ENCODE assay signal across 11 cellular contexts in genomic region chr6:32459781-32460424, GRCh38. TPM values are rescaled to one million over a fixed set of nuclear protein-coding genes. Genes with fewer than 3 reads are reported as not detected.
DNase-seq lines count a peak whose midpoint lies in the region; TF ChIP-seq lines count a peak whose summit lies in the region.
"Had no signal": no experiment of that assay in that cellular context is flagged by ENCODE, and none has a peak within 500 bp of the region (broad histone marks: within the 10 kb centered on the region; RNA-seq: fewer than 3 reads in every experiment).

No MANE protein-coding gene starts in this region.

- no peaks in the 10 kb centered on the region for H3K79me2 ChIP-seq in Karpas-422 (ENCODE audit: low read length)

- peak overlapping the region; percentile 33; the same call in 1 of the 2 replicates for H2AFZ ChIP-seq in Karpas-422 (ENCODE audit: low read length)

- H3K9me3 Mint-ChIP-seq in Caco-2 (ENCODE audit: unreplicated experiment), result peaks cover 6% of the 10 kb centered on the region
- H3K9me3 Mint-ChIP-seq in chondrocyte (ENCODE audit: low read depth), result peaks cover 6% of the 10 kb centered on the region

- no peaks in the 10 kb centered on the region for H3K9me2 ChIP-seq in Karpas-422 (replicated peaks; ENCODE audit: insufficient read depth, low read length)

- H3K9me3 ChIP-seq in Caco-2 (no peaks in the 10 kb centered on the region), Karpas-422 (ENCODE audit: low read length) (no peaks in the 10 kb centered on the region), esophagus (ENCODE audit: control insufficient read depth in 2 of 2, insufficient read depth in 1 of 2, low read depth in 1 of 2, low read length in 1 of 2) (peaks cover 0 to 3% of the 10 kb centered on the region in 2 donors)

- H3K27ac ChIP-seq in Karpas-422 (ENCODE audit: low read length) (no peak overlapping the region), esophagus (ENCODE audit: low read depth in 2 of 2, low read length in 1 of 2) (no peak overlapping the region), rectal smooth muscle tissue (ENCODE audit: low read depth, low read length) (no peak overlapping the region)

- no peak overlapping the region for H3K4me3 ChIP-seq in Caco-2 (ENCODE audit: low read depth, low read length)
- peak overlapping the region; percentile 10; the same call in 1 of the 2 replicates for H3K4me3 ChIP-seq in Karpas-422 (ENCODE audit: low read length)
- peak overlapping the region; percentile 16 to 33 for H3K4me3 ChIP-seq in esophagus (ENCODE audit: low read depth in 1 of 2, low read length in 2 of 2)
- peak overlapping the region; percentile 32 for H3K4me3 ChIP-seq in rectal smooth muscle tissue (ENCODE audit: low read length)

- no peak for TF ChIP-seq CTCF in Caco-2 (IDR thresholded peaks at IDR 0.05; ENCODE audit: insufficient read depth in 1 of 2, low read depth in 1 of 2, low read length in 1 of 2, severe bottlenecking in 1 of 2, unreplicated experiment in 1 of 2)
- no peak for TF ChIP-seq CTCF in chondrocyte (IDR thresholded peaks at IDR 0.05)

- 52 to 66% methylated on average over 29 of the region's 29 CpGs for WGBS in esophagus, 2 donors

- H3K36me3 Mint-ChIP-seq in Caco-2 (ENCODE audit: insufficient read depth, unreplicated experiment) (no peaks in the 10 kb centered on the region), chondrocyte (ENCODE audit: low read depth) (no peaks in the 10 kb centered on the region)

- intact Hi-C loops in Caco-2 (cut with micrococcal nuclease; ENCODE audit: unreplicated experiment), result no loop called here

- H3K27me3 ChIP-seq in Caco-2 (replicated peaks; ENCODE audit: control insufficient read depth, insufficient read depth, low read length) (no peaks in the 10 kb centered on the region), Karpas-422 (ENCODE audit: low read length) (no peaks in the 10 kb centered on the region), esophagus (ENCODE audit: control insufficient read depth in 1 of 2, insufficient read depth in 2 of 2, low read length in 2 of 2) (no peaks in the 10 kb centered on the region), rectal smooth muscle tissue (ENCODE audit: control insufficient read depth, insufficient read depth, low read length) (peaks cover 3% of the 10 kb centered on the region)

- H4K20me1 ChIP-seq in Karpas-422 (ENCODE audit: insufficient read depth, low read depth, low read length), result no peaks in the 10 kb centered on the region

- DNase-seq in Caco-2 (no peak), Karpas-422 (no peak), occipital lobe (lab: John Stamatoyannopoulos, UW) (no peak), NCI-H2171 treated with DMSO at 0.1 percent for 48 hours (lab: John Stamatoyannopoulos, UW) (no peak), chondrocyte (ENCODE audit: low spot score) (no peak)
- DNase-seq: amygdala, Calu3, glutamatergic neuron had no signal

- no peaks in the 10 kb centered on the region for H3K4me1 ChIP-seq in Caco-2
- H3K4me1 ChIP-seq in Karpas-422 (ENCODE audit: low read length), result peaks cover 14% of the 10 kb centered on the region
- H3K4me1 ChIP-seq in esophagus (ENCODE audit: control insufficient read depth in 2 of 2, insufficient read depth in 2 of 2, low read length in 1 of 2), result peaks cover 0 to 2% of the 10 kb centered on the region in 2 donors
- H3K4me1 ChIP-seq in rectal smooth muscle tissue (ENCODE audit: control insufficient read depth, insufficient read depth, low read length), result no peaks in the 10 kb centered on the region

- CTCF ChIA-PET in Caco-2 (lab: Charles Lee), result no interaction called here

- no TSS peak for BruUV-seq in Caco-2 (replicated peaks; lab: Mats Ljungman, UMichigan)

- no peak overlapping the region for H3K27ac Mint-ChIP-seq in Caco-2 (ENCODE audit: unreplicated experiment)
- H3K27ac Mint-ChIP-seq in chondrocyte (ENCODE audit: unreplicated experiment), result no peak overlapping the region

- H3K4me2 ChIP-seq in Karpas-422 (ENCODE audit: low read depth, low read length, poor library complexity, severe bottlenecking), result peak overlapping the region; percentile 39

- H3K36me3 ChIP-seq in Caco-2 (ENCODE audit: control insufficient read depth, insufficient read depth, low read length) (no peaks in the 10 kb centered on the region), Karpas-422 (ENCODE audit: insufficient read depth, low read length) (no peaks in the 10 kb centered on the region), esophagus (ENCODE audit: control insufficient read depth in 2 of 2, insufficient read depth in 2 of 2, low read length in 1 of 2) (no peaks in the 10 kb centered on the region), rectal smooth muscle tissue (ENCODE audit: control insufficient read depth, insufficient read depth, low read length) (no peaks in the 10 kb centered on the region)

- POLR2A ChIA-PET in Caco-2 (lab: Charles Lee), result no interaction called here

- peak overlapping the region; percentile 39 for H3K9ac ChIP-seq in Karpas-422 (ENCODE audit: low read length)
- no peak overlapping the region for H3K9ac ChIP-seq in rectal smooth muscle tissue (ENCODE audit: low read length)

- H3K4me3 Mint-ChIP-seq in Caco-2 (ENCODE audit: unreplicated experiment) (peak overlapping the region; percentile 22), chondrocyte (ENCODE audit: unreplicated experiment) (no peak overlapping the region)

- H3K4me1 Mint-ChIP-seq in Caco-2 (ENCODE audit: low read depth, unreplicated experiment) (no peaks in the 10 kb centered on the region), chondrocyte (ENCODE audit: low read depth) (no peaks in the 10 kb centered on the region)

- H3K27me3 Mint-ChIP-seq in Caco-2 (ENCODE audit: insufficient read depth, unreplicated experiment) (peaks cover 24% of the 10 kb centered on the region), chondrocyte (ENCODE audit: low read depth) (peaks cover 5% of the 10 kb centered on the region)

RNA-seq across cellular contexts. Expression of gene HLA-DRA, which starts 20.2 kb away (rescaled TPM):
- total RNA-seq in Caco-2 (2022) (not detected in 2 replicates), occipital lobe (3.9 TPM), chondrocyte (not detected in 3 replicates)
- total RNA-seq in Karpas-422 (2014; rRNA removed; shearing (Covaris generic); ENCODE audit: low replicate concordance), result 1,241 and 1,934 TPM in 2 replicates
- polyA plus RNA-seq in esophagus, result 100 to 1,000 TPM in 1 of 2 donors, 10 to 100 TPM in 1; 25.7 to 132 TPM

RNA-seq across cellular contexts. Expression of gene BTNL2, which starts 52.9 kb away (rescaled TPM):
- total RNA-seq in Caco-2 (2022), result not detected in 2 replicates
- not detected in 2 replicates for total RNA-seq in Karpas-422 (2014; rRNA removed; shearing (Covaris generic); ENCODE audit: low replicate concordance)
- polyA plus RNA-seq in esophagus, result not detected
- not detected for total RNA-seq in occipital lobe
- total RNA-seq in chondrocyte, result not detected in 3 replicates
- total RNA-seq: Calu3, renal cortical epithelial cell had no signal

Comparison
In these comparisons a context has a peak if more than half of its experiments do, and no peak if none do; other contexts are left out.
1. RNA of gene HLA-DRA, which starts 20.2 kb away (total RNA-seq): 1,241 to 1,934 TPM in Karpas-422; 3.9 TPM in occipital lobe (single experiment), not detected in Caco-2 and not detected in chondrocyte; every median in the first group is over 100 times any median in the second.